Comparison of ENCODE assay signal across 19 cellular contexts in genomic region chr17:16101440-16101839, GRCh38.
A peak's percentile ranks its signal among the peaks of the same experiment; 100 is the strongest.
DNase-seq lines count a peak whose midpoint lies in the region; ATAC-seq, FAIRE-seq and TF ChIP-seq lines count a peak whose summit lies in the region.
"Had no signal": no experiment of that assay in that cellular context is flagged by ENCODE, and none has a peak within 500 bp of the region (broad histone marks: within the 10 kb centered on the region; RNA-seq: fewer than 3 reads in every experiment).

No MANE protein-coding gene starts in this region.

- TF ChIP-seq CTCF in MM.1S (IDR thresholded peaks at IDR 0.05; ENCODE audit: low read length) (no peak), bronchial epithelial cell (IDR thresholded peaks at IDR 0.05; ENCODE audit: insufficient read depth, low read length, severe bottlenecking) (no peak)

- H3K79me2 ChIP-seq in MM.1S (ENCODE audit: low read length): no peaks in the 10 kb centered on the region

- no peak overlapping the region for H3K4me3 ChIP-seq in MM.1S (ENCODE audit: low read length)
- no peak overlapping the region for H3K4me3 ChIP-seq in bronchial epithelial cell (ENCODE audit: low read depth, low read length)
- H3K4me3 ChIP-seq: K562, Peyer's patch, SJCRH30 had no signal

- H3K27me3 ChIP-seq in MM.1S (replicated peaks; ENCODE audit: insufficient read depth, low read length): no peaks in the 10 kb centered on the region
- no peaks in the 10 kb centered on the region for H3K27me3 ChIP-seq in bronchial epithelial cell (ENCODE audit: control insufficient read depth, insufficient read depth, low read length)
- H3K27me3 ChIP-seq: Peyer's patch, SJCRH30 had no signal

- H3K9ac ChIP-seq in MM.1S (ENCODE audit: low read length): no peak overlapping the region

- H3K27ac ChIP-seq in MM.1S (ENCODE audit: low read length): peak overlapping the region; percentile 28; the same call in 1 of the 2 replicates
- H3K27ac ChIP-seq: C4-2B, Peyer's patch, SJCRH30 had no signal

- H3K4me1 ChIP-seq in MM.1S (ENCODE audit: low read length): no peaks in the 10 kb centered on the region
- H3K4me1 ChIP-seq: Peyer's patch had no signal

- intact Hi-C loops in Right ventricle myocardium inferior (cut with DNase I): no loop called here

- ATAC-seq in activated T-cell treated with anti-CD3 and anti-CD28 coated beads, Interleukin-2, amount 50 U/mL, for 72 hours (replicated peaks in 1 of 2): no peak
- ATAC-seq in stimulated activated naive B cell treated with anti-CD40 and anti-IgM and Interleukin-4, amounts not matched to agents 10 μg/mL and 1 μg/mL and 100 μg/mL, for 72 hours (replicated peaks): no peak
- ATAC-seq in Right ventricle myocardium inferior: no peak
- ATAC-seq: K562 had no signal

- no peaks in the 10 kb centered on the region for H4K20me1 ChIP-seq in MM.1S (ENCODE audit: insufficient read depth, low read length)

- no peaks in the 10 kb centered on the region for H3K9me3 Mint-ChIP-seq in activated T-cell treated with anti-CD3 and anti-CD28 coated beads, Interleukin-2, amount 50 U/mL, for 72 hours
- H3K9me3 Mint-ChIP-seq in stimulated activated naive B cell treated with anti-CD40 and anti-IgM and Interleukin-4, amounts not matched to agents 10 μg/mL and 1 μg/mL and 100 μg/mL, for 72 hours: no peaks in the 10 kb centered on the region
- no peaks in the 10 kb centered on the region for H3K9me3 Mint-ChIP-seq in T-helper 2 cell treated with Interferon-gamma antibody and Interleukin-4, amounts not matched to agents 5 μg/mL and 100 μg/mL, for 36 hours

- no peaks in the 10 kb centered on the region for H3F3A ChIP-seq in MM.1S (ENCODE audit: insufficient read depth, low read length)

- H3K9me3 ChIP-seq in MM.1S (replicated peaks; ENCODE audit: insufficient read depth, low read length): no peaks in the 10 kb centered on the region
- H3K9me3 ChIP-seq: Peyer's patch had no signal

- H3K36me3 ChIP-seq in MM.1S (replicated peaks; ENCODE audit: insufficient read depth, low read length) (no peaks in the 10 kb centered on the region), bronchial epithelial cell (ENCODE audit: control insufficient read depth, insufficient read depth, low read length) (peaks cover 13% of the 10 kb centered on the region)

- no peaks in the 10 kb centered on the region for H3K9me2 ChIP-seq in MM.1S (replicated peaks; ENCODE audit: insufficient read depth, low read length)

- peaks cover 8 to 19% of the 10 kb centered on the region in 2 donors for H3K36me3 Mint-ChIP-seq in activated T-cell treated with anti-CD3 and anti-CD28 coated beads, Interleukin-2, amount 50 U/mL, for 72 hours (ENCODE audit: insufficient read depth in 2 of 2)
- H3K36me3 Mint-ChIP-seq in stimulated activated naive B cell treated with anti-CD40 and anti-IgM and Interleukin-4, amounts not matched to agents 10 μg/mL and 1 μg/mL and 100 μg/mL, for 72 hours: peaks cover 30 to 50% of the 10 kb centered on the region in 2 donors
- H3K36me3 Mint-ChIP-seq in T-helper 2 cell treated with Interferon-gamma antibody and Interleukin-4, amounts not matched to agents 5 μg/mL and 100 μg/mL, for 36 hours (ENCODE audit: low read depth): peaks cover 46% of the 10 kb centered on the region

- DNase-seq in activated T-cell treated with anti-CD3 and anti-CD28 coated beads, Interleukin-2, amount 50 U/mL, for 72 hours: no peak
- DNase-seq in activated T-cell treated with anti-CD3 and anti-CD28 coated beads for 4 hours (no peak), MM.1S (peak; percentile 12), bronchial epithelial cell (ENCODE audit: low read depth) (no peak), Right ventricle myocardium inferior (ENCODE audit: missing footprints) (no peak)
- no peak for DNase-seq in stimulated activated naive B cell treated with anti-CD40 and anti-IgM and Interleukin-4, amounts not matched to agents 10 μg/mL and 1 μg/mL and 100 μg/mL, for 72 hours
- DNase-seq in T-helper 2 cell treated with Interferon-gamma antibody and Interleukin-4, amounts not matched to agents 5 μg/mL and 100 μg/mL, for 36 hours (ENCODE audit: low spot score): no peak
- DNase-seq: DMS79, NCI-H1105, NCI-H146, NCI-H2029, NCI-H2227 treated with DMSO at 0.1 percent for 48 hours, NCI-H510A, Peyer's patch had no signal

- no peak overlapping the region for H3K4me3 Mint-ChIP-seq in activated T-cell treated with anti-CD3 and anti-CD28 coated beads, Interleukin-2, amount 50 U/mL, for 72 hours
- no peak overlapping the region for H3K4me3 Mint-ChIP-seq in stimulated activated naive B cell treated with anti-CD40 and anti-IgM and Interleukin-4, amounts not matched to agents 10 μg/mL and 1 μg/mL and 100 μg/mL, for 72 hours
- H3K4me3 Mint-ChIP-seq in T-helper 2 cell treated with Interferon-gamma antibody and Interleukin-4, amounts not matched to agents 5 μg/mL and 100 μg/mL, for 36 hours: no peak overlapping the region

- H3K4me1 Mint-ChIP-seq in activated T-cell treated with anti-CD3 and anti-CD28 coated beads, Interleukin-2, amount 50 U/mL, for 72 hours (ENCODE audit: low read depth): no peaks in the 10 kb centered on the region
- peaks cover 0 to 6% of the 10 kb centered on the region in 2 donors for H3K4me1 Mint-ChIP-seq in stimulated activated naive B cell treated with anti-CD40 and anti-IgM and Interleukin-4, amounts not matched to agents 10 μg/mL and 1 μg/mL and 100 μg/mL, for 72 hours
- no peaks in the 10 kb centered on the region for H3K4me1 Mint-ChIP-seq in T-helper 2 cell treated with Interferon-gamma antibody and Interleukin-4, amounts not matched to agents 5 μg/mL and 100 μg/mL, for 36 hours (ENCODE audit: low read depth)

- no peak overlapping the region for H2AFZ ChIP-seq in MM.1S (ENCODE audit: low read length)

- H3K27ac Mint-ChIP-seq in activated T-cell treated with anti-CD3 and anti-CD28 coated beads, Interleukin-2, amount 50 U/mL, for 72 hours: peak overlapping the region; percentile 47
- H3K27ac Mint-ChIP-seq in stimulated activated naive B cell treated with anti-CD40 and anti-IgM and Interleukin-4, amounts not matched to agents 10 μg/mL and 1 μg/mL and 100 μg/mL, for 72 hours: peak overlapping the region; percentile 32
- H3K27ac Mint-ChIP-seq in T-helper 2 cell treated with Interferon-gamma antibody and Interleukin-4, amounts not matched to agents 5 μg/mL and 100 μg/mL, for 36 hours: no peak overlapping the region

- no peak overlapping the region for H3K4me2 ChIP-seq in MM.1S (ENCODE audit: low read depth, low read length)

- no peaks in the 10 kb centered on the region for H3K27me3 Mint-ChIP-seq in activated T-cell treated with anti-CD3 and anti-CD28 coated beads, Interleukin-2, amount 50 U/mL, for 72 hours (ENCODE audit: low read depth)
- no peaks in the 10 kb centered on the region for H3K27me3 Mint-ChIP-seq in stimulated activated naive B cell treated with anti-CD40 and anti-IgM and Interleukin-4, amounts not matched to agents 10 μg/mL and 1 μg/mL and 100 μg/mL, for 72 hours
- H3K27me3 Mint-ChIP-seq in T-helper 2 cell treated with Interferon-gamma antibody and Interleukin-4, amounts not matched to agents 5 μg/mL and 100 μg/mL, for 36 hours (ENCODE audit: low read depth): no peaks in the 10 kb centered on the region

- peak; percentile 84 for FAIRE-seq in bronchial epithelial cell (lab: Jason Lieb, UNC)
- FAIRE-seq: A204.1, H54, K562 had no signal
